Comparison of ENCODE assay signal across 16 cellular contexts in genomic region chr20:16064991-16065707, GRCh38.
DNase-seq lines count a peak whose midpoint lies in the region; TF ChIP-seq lines count a peak whose summit lies in the region.
"Had no signal": no experiment of that assay in that cellular context is flagged by ENCODE, and none has a peak within 500 bp of the region (broad histone marks: within the 10 kb centered on the region; RNA-seq: fewer than 3 reads in every experiment).

No MANE protein-coding gene starts in this region.

- no peak overlapping the region for H3K18ac ChIP-seq in H9 (ENCODE audit: insufficient read length, low read depth, low read length)
- no peak overlapping the region for H3K18ac ChIP-seq in neuronal stem cell (ENCODE audit: low read length)

- H3K4me2 ChIP-seq in H9 (ENCODE audit: insufficient read depth, insufficient read length, low read length), result no peak overlapping the region
- H3K4me2 ChIP-seq in OCI-LY7 (ENCODE audit: low read length), result peak overlapping the region; percentile 16; the same call in 1 of the 2 replicates
- H3K4me2 ChIP-seq in neuronal stem cell (ENCODE audit: insufficient read depth, low read length, poor library complexity, severe bottlenecking), result peak overlapping the region; percentile 12

- DNase-seq in H9 (no peak), OCI-LY7 (ENCODE audit: low spot score) (no peak), fibroblast of peridontal ligament (ENCODE audit: extremely low read depth) (peak; percentile 21), neuronal stem cell (ENCODE audit: low spot score) (no peak), NOMO-1 treated with DMSO at 0.1 percent for 48 hours (lab: John Stamatoyannopoulos, UW; ENCODE audit: unreplicated experiment) (no peak), SIG-M5 (lab: John Stamatoyannopoulos, UW) (no peak), brain microvascular endothelial cell (no peak)
- DNase-seq in activated CD4-positive, alpha-beta T cell treated with anti-CD3 and anti-CD28 coated beads, Interleukin-2, amount 10 ng/mL, durations not matched to agents 7 days and 5 days, result no peak
- DNase-seq: activated naive CD8-positive, alpha-beta T cell treated with anti-CD3 and anti-CD28 coated beads, Interleukin-2, amount 10 ng/mL, durations not matched to agents 7 days and 5 days; BE2C; Kasumi-1; NCI-H82; ovary; stimulated activated CD4-positive, alpha-beta T cell treated with anti-CD3 and anti-CD28 coated beads, Interleukin-4, amount 100 ng/mL, for 1 hour; T-helper 9 cell had no signal

- intact Hi-C loops in OCI-LY7 (cut with micrococcal nuclease; ENCODE audit: unreplicated experiment), result no loop called here

- no peak overlapping the region for H2BK20ac ChIP-seq in H9 (ENCODE audit: low read depth, low read length, poor library complexity, severe bottlenecking)

- no peaks in the 10 kb centered on the region for H4K20me1 ChIP-seq in H9 (ENCODE audit: control insufficient read depth, insufficient read depth, insufficient read length)
- H4K20me1 ChIP-seq in OCI-LY7 (ENCODE audit: insufficient read depth, low read length), result no peaks in the 10 kb centered on the region

- CTCF ChIA-PET in OCI-LY7 (lab: Charles Lee; ENCODE audit: unreplicated experiment), result interaction anchor here (1.7 kb wide), 1 partner anchor 15 kb away, joined by 4 read pairs; no protein-coding TSS in a partner anchor
- CTCF ChIA-PET in activated CD4-positive, alpha-beta T cell treated with anti-CD3 and anti-CD28 coated beads, Interleukin-2, amount 10 ng/mL, durations not matched to agents 7 days and 5 days (lab: Charles Lee), result no interaction called here

- no peak overlapping the region for H2BK5ac ChIP-seq in H9 (ENCODE audit: insufficient read length, low read length)
- H2BK5ac ChIP-seq in neuronal stem cell (ENCODE audit: low read length), result no peak overlapping the region

- no peak overlapping the region for H4K5ac ChIP-seq in H9 (ENCODE audit: insufficient read length, low read depth, low read length)

- no peak overlapping the region for H3T11ph ChIP-seq in H9 (ENCODE audit: low read length)

- no peak for TF ChIP-seq CTCF in H9 (conservative IDR thresholded peaks at IDR 0.05)
- no peak for TF ChIP-seq CTCF in OCI-LY7 (conservative IDR thresholded peaks at IDR 0.05; ENCODE audit: low read length)
- no peak for TF ChIP-seq CTCF in brain microvascular endothelial cell (IDR thresholded peaks at IDR 0.05; ENCODE audit: low read depth, low read length, missing control alignments)

- peak overlapping the region; percentile 26 for H2AFZ ChIP-seq in H9 (ENCODE audit: low read length)
- H2AFZ ChIP-seq in OCI-LY7 (ENCODE audit: low read length), result peak overlapping the region; percentile 27
- H2AFZ ChIP-seq in neuronal stem cell (ENCODE audit: low read length), result peak overlapping the region; percentile 59

- no peak overlapping the region for H3K9ac ChIP-seq in H9 (ENCODE audit: extremely low read depth, insufficient read length, low read length)
- H3K9ac ChIP-seq in neuronal stem cell (ENCODE audit: low read depth, low read length, poor library complexity), result no peak overlapping the region

- H3K79me2 ChIP-seq in H9 (ENCODE audit: insufficient read depth, low read length), result no peaks in the 10 kb centered on the region
- H3K79me2 ChIP-seq in OCI-LY7 (ENCODE audit: insufficient read depth, low read depth, low read length), result no peaks in the 10 kb centered on the region

- H3K23ac ChIP-seq in H9 (ENCODE audit: insufficient read length, low read depth, low read length) (no peak overlapping the region), neuronal stem cell (ENCODE audit: low read depth, low read length, poor library complexity) (no peak overlapping the region)

- H3K23me2 ChIP-seq in H9 (ENCODE audit: insufficient read length, low read depth, low read length, poor library complexity, severe bottlenecking), result no peaks in the 10 kb centered on the region

- no CpG with 5 or more reads among the region's 3 CpGs for WGBS in H9 (ENCODE audit: extremely low coverage, insufficient read length, low lambda C conversion rate)
- WGBS in neuronal stem cell (ENCODE audit: extremely low coverage in 2 of 2, insufficient read length in 2 of 2, insufficient replicate concordance in 1 of 2), 2 donors, result no CpG with 5 or more reads among the region's 3 CpGs

- no peaks in the 10 kb centered on the region for H3K36me3 ChIP-seq in OCI-LY7 (ENCODE audit: insufficient read depth, low read length)
- no peaks in the 10 kb centered on the region for H3K36me3 ChIP-seq in neuronal stem cell (replicated peaks in 1 of 2; ENCODE audit: control insufficient read depth in 2 of 2, insufficient read depth in 2 of 2, low read length in 2 of 2)
- no peaks in the 10 kb centered on the region for H3K36me3 ChIP-seq in brain microvascular endothelial cell (replicated peaks)
- H3K36me3 ChIP-seq: BE2C, ovary had no signal

- H3K4ac ChIP-seq in H9 (ENCODE audit: low read depth, low read length) (no peak overlapping the region), neuronal stem cell (ENCODE audit: low read length) (no peak overlapping the region)

- H3K9me3 Mint-ChIP-seq in H9, result peaks cover 0 to 7% of the 10 kb centered on the region in 2 experiments; a peak in 3 of 5 replicates
- H3K9me3 Mint-ChIP-seq in activated CD4-positive, alpha-beta T cell treated with anti-CD3 and anti-CD28 coated beads, Interleukin-2, amount 10 ng/mL, durations not matched to agents 7 days and 5 days, result peaks cover 8% of the 10 kb centered on the region
- H3K9me3 Mint-ChIP-seq: activated naive CD8-positive, alpha-beta T cell treated with anti-CD3 and anti-CD28 coated beads, Interleukin-2, amount 10 ng/mL, durations not matched to agents 7 days and 5 days had no signal

- no peak overlapping the region for H3K56ac ChIP-seq in H9 (ENCODE audit: insufficient read length, low read depth, low read length)

- no TSS peak for BruUV-seq in OCI-LY7 (replicated peaks; lab: Mats Ljungman, UMichigan)

- peaks cover 11% of the 10 kb centered on the region; the same call in 1 of the 2 replicates for H3K4me1 ChIP-seq in H9 (ENCODE audit: insufficient read depth, low read length)
- peaks cover 47% of the 10 kb centered on the region for H3K4me1 ChIP-seq in OCI-LY7 (ENCODE audit: insufficient read depth, low read length, poor library complexity, severe bottlenecking)
- peaks cover 18 to 29% of the 10 kb centered on the region in 2 donors for H3K4me1 ChIP-seq in neuronal stem cell (ENCODE audit: control insufficient read depth in 2 of 2, insufficient read depth in 1 of 2, low read depth in 1 of 2, low read length in 2 of 2)

- POLR2A ChIA-PET in OCI-LY7 (lab: Charles Lee), result interaction anchor here (0.9 to 2.7 kb wide), 8 partner anchors 12 to 49 kb away, joined by 3 to 11 read pairs (median 4); no protein-coding TSS in a partner anchor
- POLR2A ChIA-PET in activated CD4-positive, alpha-beta T cell treated with anti-CD3 and anti-CD28 coated beads, Interleukin-2, amount 10 ng/mL, durations not matched to agents 7 days and 5 days (lab: Charles Lee), result no interaction called here

- peak overlapping the region; percentile 13 for H3K27ac ChIP-seq in H9 (ENCODE audit: insufficient read length, low read depth, low read length)
- no peak overlapping the region for H3K27ac ChIP-seq in OCI-LY7 (ENCODE audit: low read depth, low read length, poor library complexity, severe bottlenecking)
- no peak overlapping the region for H3K27ac ChIP-seq in neuronal stem cell (replicated peaks; ENCODE audit: low read length)
- H3K27ac ChIP-seq in brain microvascular endothelial cell, result no peak overlapping the region
- H3K27ac ChIP-seq: ovary had no signal

- H4K8ac ChIP-seq in H9 (replicated peaks; ENCODE audit: insufficient read length, low read depth, low read length) (no peak overlapping the region), neuronal stem cell (ENCODE audit: low read depth, low read length) (no peak overlapping the region)

- no peak overlapping the region for H2BK120ac ChIP-seq in H9 (ENCODE audit: low read depth, low read length, poor library complexity, severe bottlenecking)
- no peak overlapping the region for H2BK120ac ChIP-seq in neuronal stem cell (ENCODE audit: low read depth, low read length)

- no peak overlapping the region for H2BK12ac ChIP-seq in H9 (ENCODE audit: insufficient read length, low read depth, low read length)
- H2BK12ac ChIP-seq in neuronal stem cell (ENCODE audit: low read length), result no peak overlapping the region

- peak overlapping the region; percentile 79 to 97 (median 94) for H3K27ac Mint-ChIP-seq in H9
- no peak overlapping the region for H3K27ac Mint-ChIP-seq in activated CD4-positive, alpha-beta T cell treated with anti-CD3 and anti-CD28 coated beads, Interleukin-2, amount 10 ng/mL, durations not matched to agents 7 days and 5 days
- H3K27ac Mint-ChIP-seq: activated naive CD8-positive, alpha-beta T cell treated with anti-CD3 and anti-CD28 coated beads, Interleukin-2, amount 10 ng/mL, durations not matched to agents 7 days and 5 days had no signal

- no peak overlapping the region for H4K91ac ChIP-seq in H9 (ENCODE audit: insufficient read length, low read depth, low read length)
- no peak overlapping the region for H4K91ac ChIP-seq in neuronal stem cell (ENCODE audit: low read depth, low read length, poor library complexity)

- H3K4me3 ChIP-seq in OCI-LY7 (ENCODE audit: low read depth, low read length, poor library complexity, severe bottlenecking) (no peak overlapping the region), neuronal stem cell (ENCODE audit: low read length in 2 of 2) (no peak overlapping the region), brain microvascular endothelial cell (ENCODE audit: low read depth, low read length) (no peak overlapping the region)
- H3K4me3 ChIP-seq: ovary, skin epidermis had no signal

- H3K9me3 ChIP-seq in H9 (ENCODE audit: control insufficient read depth, low read depth, low read length), result no peaks in the 10 kb centered on the region
- H3K9me3 ChIP-seq in OCI-LY7 (ENCODE audit: low read length), result no peaks in the 10 kb centered on the region
- H3K9me3 ChIP-seq in neuronal stem cell (replicated peaks in 1 of 2; ENCODE audit: control insufficient read depth in 2 of 2, insufficient read depth in 1 of 2, low read depth in 1 of 2, low read length in 2 of 2), result no peaks in the 10 kb centered on the region
- H3K9me3 ChIP-seq: BE2C, ovary had no signal

- peaks cover 42 to 46% of the 10 kb centered on the region in 2 experiments for H3K4me1 Mint-ChIP-seq in H9
- H3K4me1 Mint-ChIP-seq in activated CD4-positive, alpha-beta T cell treated with anti-CD3 and anti-CD28 coated beads, Interleukin-2, amount 10 ng/mL, durations not matched to agents 7 days and 5 days, result no peaks in the 10 kb centered on the region
- H3K4me1 Mint-ChIP-seq: activated naive CD8-positive, alpha-beta T cell treated with anti-CD3 and anti-CD28 coated beads, Interleukin-2, amount 10 ng/mL, durations not matched to agents 7 days and 5 days had no signal

- no peaks in the 10 kb centered on the region for H3K9me2 ChIP-seq in OCI-LY7 (ENCODE audit: insufficient read depth, low read length)

- H3K27me3 ChIP-seq in H9 (ENCODE audit: insufficient read depth, low read length) (no peaks in the 10 kb centered on the region), neuronal stem cell (ENCODE audit: control insufficient read depth in 3 of 3, insufficient read depth in 3 of 3, low read depth in 1 of 3, low read length in 3 of 3) (no peaks in the 10 kb centered on the region), brain microvascular endothelial cell (replicated peaks) (no peaks in the 10 kb centered on the region)
- H3K27me3 ChIP-seq: BE2C, ovary had no signal

- H3K4me3 Mint-ChIP-seq in H9, result peak overlapping the region in 1 of 2 experiments; percentile 53; a peak in 3 of 5 replicates
- no peak overlapping the region for H3K4me3 Mint-ChIP-seq in activated CD4-positive, alpha-beta T cell treated with anti-CD3 and anti-CD28 coated beads, Interleukin-2, amount 10 ng/mL, durations not matched to agents 7 days and 5 days
- H3K4me3 Mint-ChIP-seq: activated naive CD8-positive, alpha-beta T cell treated with anti-CD3 and anti-CD28 coated beads, Interleukin-2, amount 10 ng/mL, durations not matched to agents 7 days and 5 days had no signal

- H3K79me1 ChIP-seq in H9 (ENCODE audit: insufficient read depth, low read depth, low read length, poor library complexity, severe bottlenecking) (no peaks in the 10 kb centered on the region), neuronal stem cell (ENCODE audit: low read depth, low read length) (no peaks in the 10 kb centered on the region)

- H3K14ac ChIP-seq in H9 (ENCODE audit: insufficient read depth, low read length) (no peak overlapping the region), neuronal stem cell (ENCODE audit: low read length) (no peak overlapping the region)

- H3K27me3 Mint-ChIP-seq in H9 (ENCODE audit: low read depth), result no peaks in the 10 kb centered on the region; the same call in 1 of the 2 replicates
- H3K27me3 Mint-ChIP-seq in activated CD4-positive, alpha-beta T cell treated with anti-CD3 and anti-CD28 coated beads, Interleukin-2, amount 10 ng/mL, durations not matched to agents 7 days and 5 days, result no peaks in the 10 kb centered on the region
- H3K27me3 Mint-ChIP-seq: activated naive CD8-positive, alpha-beta T cell treated with anti-CD3 and anti-CD28 coated beads, Interleukin-2, amount 10 ng/mL, durations not matched to agents 7 days and 5 days had no signal

- in situ Hi-C loops in brain microvascular endothelial cell (cut with HindIII; ENCODE audit: low pct_ligation_motif_present, low sequenced_read_pairs), result no loop called here

- H2BK15ac ChIP-seq in H9 (ENCODE audit: low read depth, low read length) (no peak overlapping the region), neuronal stem cell (ENCODE audit: low read length) (no peak overlapping the region)

- H2AK5ac ChIP-seq in H9 (ENCODE audit: insufficient read length, low read length) (no peak overlapping the region), neuronal stem cell (ENCODE audit: low read depth, low read length) (no peak overlapping the region)

- peaks cover 0 to 6% (median under 1%) of the 10 kb centered on the region in 3 experiments; a peak in 3 of 7 replicates for H3K36me3 Mint-ChIP-seq in H9 (ENCODE audit: insufficient read depth in 1 of 3, low read depth in 3 of 3)
- no peaks in the 10 kb centered on the region for H3K36me3 Mint-ChIP-seq in activated CD4-positive, alpha-beta T cell treated with anti-CD3 and anti-CD28 coated beads, Interleukin-2, amount 10 ng/mL, durations not matched to agents 7 days and 5 days (ENCODE audit: low read depth)
- H3K36me3 Mint-ChIP-seq: activated naive CD8-positive, alpha-beta T cell treated with anti-CD3 and anti-CD28 coated beads, Interleukin-2, amount 10 ng/mL, durations not matched to agents 7 days and 5 days had no signal
